Comparison of ENCODE assay signal across 8 cellular contexts in genomic region chr16:75647492-75648264, GRCh38. TPM values are rescaled to one million over a fixed set of nuclear protein-coding genes. Genes with fewer than 3 reads are reported as not detected.
A peak's percentile ranks its signal among the peaks of the same experiment; 100 is the strongest.
DNase-seq lines count a peak whose midpoint lies in the region; ATAC-seq, FAIRE-seq and TF ChIP-seq lines count a peak whose summit lies in the region.

TSS of gene KARS1 (minus strand) at chr16:75647665. CDS start at chr16:75647639, 26 bp downstream.
TSS of gene TERF2IP (plus strand) at chr16:75647773. CDS start at chr16:75647883, 110 bp downstream.

- H3K27me3 ChIP-seq in HUES64 (ENCODE audit: insufficient read depth, low read length), result no peaks in the 10 kb centered on the region
- no peaks in the 10 kb centered on the region for H3K27me3 ChIP-seq in OCI-LY1 (ENCODE audit: insufficient read depth, low read length)
- no peaks in the 10 kb centered on the region for H3K27me3 ChIP-seq in endothelial cell of umbilical vein (ENCODE audit: control insufficient read depth in 2 of 2, insufficient read depth in 2 of 2, low read length in 2 of 2)

- dilution Hi-C loops in endothelial cell of umbilical vein (cut with MboI; ENCODE audit: extremely low pct_ligation_motif_present, low sequenced_read_pairs), result no loop called here

- H3K4me1 ChIP-seq in HUES64 (ENCODE audit: insufficient read depth, low read length) (peaks cover 8% of the 10 kb centered on the region), OCI-LY1 (ENCODE audit: insufficient read depth, low read length, severe bottlenecking) (peaks cover 59% of the 10 kb centered on the region), endothelial cell of umbilical vein (ENCODE audit: control insufficient read depth, extremely low read depth, insufficient read depth, low read length) (peaks cover 32% of the 10 kb centered on the region)

- H3K9me3 ChIP-seq in HUES64 (ENCODE audit: insufficient read depth, low read depth, low read length) (no peaks in the 10 kb centered on the region), OCI-LY1 (ENCODE audit: low read length) (no peaks in the 10 kb centered on the region), endothelial cell of umbilical vein (replicated peaks; ENCODE audit: control insufficient read depth, insufficient read depth, low read length) (no peaks in the 10 kb centered on the region)

- no peaks in the 10 kb centered on the region for H3K9me2 ChIP-seq in OCI-LY1 (ENCODE audit: low read depth, low read length)

- peak; percentile 76 for FAIRE-seq in endothelial cell of umbilical vein (lab: Jason Lieb, UNC)

- CTCF ChIA-PET in Calu3 (lab: Charles Lee), result interaction anchor here (0.6 to 1.8 kb wide), 5 partner anchors 26 to 306 kb away, joined by 3 to 9 read pairs (median 5); no protein-coding TSS in a partner anchor
- CTCF ChIA-PET in endothelial cell of umbilical vein (lab: Charles Lee), result interaction anchor here (0.6 to 1.3 kb wide), 7 partner anchors 15 to 1524 kb away, joined by 3 to 8 read pairs (median 3); partner anchors contain the start of gene ADAT1

- peak within 1 kb of the TSS; percentile 99 for H3K4me3 Mint-ChIP-seq in Calu3 (ENCODE audit: low read depth, unreplicated experiment)

- H3K79me2 ChIP-seq in OCI-LY1 (ENCODE audit: insufficient read depth, low read length), result peaks cover 89% of the 10 kb centered on the region
- peaks cover 89% of the 10 kb centered on the region for H3K79me2 ChIP-seq in endothelial cell of umbilical vein (ENCODE audit: control insufficient read depth, insufficient read depth, low read length)

- peaks cover 57% of the 10 kb centered on the region for H3K36me3 Mint-ChIP-seq in Calu3 (ENCODE audit: insufficient read depth, unreplicated experiment)

- no peak within 1 kb of the TSS for H2AFZ ChIP-seq in OCI-LY1 (ENCODE audit: low read length)
- peak within 1 kb of the TSS; percentile 93 for H2AFZ ChIP-seq in endothelial cell of umbilical vein (ENCODE audit: low read depth, low read length)

- no peaks in the 10 kb centered on the region for H3K27me3 Mint-ChIP-seq in Calu3 (ENCODE audit: unreplicated experiment)

- no peaks in the 10 kb centered on the region for H3K9me1 ChIP-seq in endothelial cell of umbilical vein (replicated peaks; ENCODE audit: control insufficient read depth, extremely low read depth, insufficient read depth, low read length)

- peak within 1 kb of the TSS; percentile 97 for H3K27ac Mint-ChIP-seq in Calu3 (ENCODE audit: unreplicated experiment)

- H4K20me1 ChIP-seq in OCI-LY1 (ENCODE audit: insufficient read depth, low read length) (no peaks in the 10 kb centered on the region; the same call in 1 of the 2 replicates), endothelial cell of umbilical vein (replicated peaks; ENCODE audit: control insufficient read depth, extremely low read depth, insufficient read depth, low read length) (peaks cover 6% of the 10 kb centered on the region)

- peak within 1 kb of the TSS; percentile 87 for H3K4me2 ChIP-seq in OCI-LY1 (ENCODE audit: low read length)
- H3K4me2 ChIP-seq in endothelial cell of umbilical vein (ENCODE audit: insufficient read depth, low read length), result peak within 1 kb of the TSS; percentile 99

- POLR2A ChIA-PET in endothelial cell of umbilical vein (lab: Charles Lee), result interaction anchor here (0.7 to 1.5 kb wide), 5 partner anchors 19 to 184 kb away, joined by 3 to 12 read pairs (median 4); partner anchors contain the start of gene ADAT1

- TF ChIP-seq POLR2A in endothelial cell of umbilical vein (IDR thresholded peaks at IDR 0.05; ENCODE audit: low read depth, low read length), result peak; percentile 92

- H3K27ac ChIP-seq in HUES64 (ENCODE audit: low read depth, low read length) (peak within 1 kb of the TSS; percentile 81), OCI-LY1 (ENCODE audit: low read depth, low read length, poor library complexity, severe bottlenecking) (peak within 1 kb of the TSS; percentile 86), endothelial cell of umbilical vein (ENCODE audit: insufficient read depth, low read depth, low read length) (peak within 1 kb of the TSS; percentile 67)

- no peaks in the 10 kb centered on the region for H3K9me3 Mint-ChIP-seq in Calu3 (ENCODE audit: low read depth, unreplicated experiment)

- BruUV-seq in Calu3 (replicated peaks; lab: Mats Ljungman, UMichigan), result no TSS peak
- no TSS peak for BruUV-seq in endothelial cell of umbilical vein (replicated peaks; lab: Mats Ljungman, UMichigan)

- H3K36me3 ChIP-seq in HUES64 (ENCODE audit: insufficient read depth, low read length) (peaks cover 32% of the 10 kb centered on the region), OCI-LY1 (ENCODE audit: insufficient read depth, low read length) (peaks cover 33% of the 10 kb centered on the region), endothelial cell of umbilical vein (ENCODE audit: control insufficient read depth in 2 of 2, extremely low read depth in 1 of 2, insufficient read depth in 2 of 2, low read length in 2 of 2) (peaks cover 0 to 3% of the 10 kb centered on the region in 2 experiments)

- H3K9ac ChIP-seq in HUES64 (ENCODE audit: low read depth, low read length), result peak within 1 kb of the TSS; percentile 94
- H3K9ac ChIP-seq in OCI-LY1 (ENCODE audit: low read length), result peak within 1 kb of the TSS; percentile 94
- peak within 1 kb of the TSS; percentile 94 for H3K9ac ChIP-seq in endothelial cell of umbilical vein (replicated peaks; ENCODE audit: extremely low read depth, insufficient read depth, low read length)

- H3F3A ChIP-seq in OCI-LY1 (ENCODE audit: insufficient read depth, low read length), result no peaks in the 10 kb centered on the region

- H3K4me1 Mint-ChIP-seq in Calu3 (ENCODE audit: low read depth, unreplicated experiment), result peaks cover 44% of the 10 kb centered on the region

- TF ChIP-seq CTCF in Calu3 (IDR thresholded peaks at IDR 0.05; ENCODE audit: unreplicated experiment), result no peak
- no peak for TF ChIP-seq CTCF in OCI-LY1 (IDR thresholded peaks at IDR 0.05; ENCODE audit: low read length)
- no peak for TF ChIP-seq CTCF in endothelial cell of umbilical vein (IDR thresholded peaks at IDR 0.05; ENCODE audit: extremely low read depth in 1 of 2, insufficient read depth in 1 of 2, low read depth in 1 of 2, low read length in 2 of 2)

- H3K4me3 ChIP-seq in HUES64 (ENCODE audit: low read length) (peak within 1 kb of the TSS; percentile 99), OCI-LY1 (ENCODE audit: low read depth, low read length, poor library complexity, severe bottlenecking) (peak within 1 kb of the TSS; percentile 84), endothelial cell of umbilical vein (replicated peaks in 1 of 3; ENCODE audit: insufficient read depth in 1 of 3, low read depth in 1 of 3, low read length in 3 of 3) (peak within 1 kb of the TSS; percentile 95 to 98 (median 98))

- under 1% methylated on average over 76 of the region's 76 CpGs for WGBS in HUES64

- intact Hi-C loops in Calu3 (cut with micrococcal nuclease; ENCODE audit: unreplicated experiment), result loop anchor here (2.0 to 10.0 kb wide), 2 partner anchors 25 to 1527 kb away; partner anchors contain the start of gene ADAT1
- intact Hi-C loops in endothelial cell of umbilical vein (cut with micrococcal nuclease), result loop anchor here (1.0 to 5.0 kb wide), 8 partner anchors 19 to 1543 kb away; partner anchors contain the start of genes ADAT1, GABARAPL2 and TMEM170A

- ATAC-seq in GM21447 (IDR thresholded peaks at IDR 0.05; ENCODE audit: unreplicated experiment), result peak; percentile 72

- DNase-seq in Calu3, result peak; percentile 96
- DNase-seq in activated T-cell treated with anti-CD3 and anti-CD28 coated beads for 1 hour (ENCODE audit: low read depth), result peak; percentile 88
- peak; percentile 97 for DNase-seq in endothelial cell of umbilical vein (ENCODE audit: low read depth, low spot score)
- peak; percentile 88 for DNase-seq in middle frontal gyrus (ENCODE audit: extremely low spot score, low spot score)
- peak; percentile 89 to 91 for DNase-seq in stimulated activated CD8-positive, alpha-beta memory T cell treated with anti-CD3 and anti-CD28 coated beads, Interleukin-2, amount 100 ng/mL, for 48 hours (ENCODE audit: low read depth in 2 of 2)

TF ChIP-seq in endothelial cell of umbilical vein, 7 proteins besides CTCF, POLR2A, EP300 and RAD21:
- TF ChIP-seq MAX (IDR thresholded peaks at IDR 0.05; ENCODE audit: insufficient read depth, insufficient read length), result no peak
- peak; percentile 91 for TF ChIP-seq POLR2AphosphoS5 (IDR thresholded peaks at IDR 0.05; ENCODE audit: insufficient read depth, low read depth, low read length)

RNA-seq across cellular contexts. Expression of gene KARS1, which starts in this region (rescaled TPM):
- total RNA-seq in Calu3 (2022) (198 and 207 TPM in 2 replicates), endothelial cell of umbilical vein (137 and 146 TPM in 2 replicates)
- 165 TPM for polyA plus RNA-seq in HUES64 (2013, experiment 1 of 2)
- polyA plus RNA-seq in HUES64 (2013, experiment 2 of 2), result 172 TPM
- polyA plus RNA-seq in endothelial cell of umbilical vein, result 70.4 and 83.3 TPM in 2 replicates
- 124 and 136 TPM in 2 replicates for polyA plus RNA-seq in endothelial cell of umbilical vein (2011; cell fraction: cytosol; rRNA removed)
- 97.3 and 108 TPM in 2 replicates for polyA plus RNA-seq in endothelial cell of umbilical vein (2011; cell fraction: nucleus; rRNA removed)
- polyA plus RNA-seq in endothelial cell of umbilical vein (2012), result 149 and 166 TPM in 2 replicates
- polyA minus RNA-seq in endothelial cell of umbilical vein, result 103 and 105 TPM in 2 replicates
- 74.8 TPM for polyA minus RNA-seq in endothelial cell of umbilical vein (2011; cell fraction: cytosol; rRNA and poly(A)+ RNA removed)
- 42.7 and 67.9 TPM in 2 replicates for polyA minus RNA-seq in endothelial cell of umbilical vein (2011; cell fraction: nucleus; rRNA and poly(A)+ RNA removed)

RNA-seq across cellular contexts. Expression of gene TERF2IP, which starts in this region (rescaled TPM):
- 45.3 and 48.3 TPM in 2 replicates for total RNA-seq in Calu3 (2022)
- 10.0 TPM for polyA plus RNA-seq in HUES64 (2013, experiment 1 of 2)
- polyA plus RNA-seq in HUES64 (2013, experiment 2 of 2), result 15.7 TPM
- total RNA-seq in endothelial cell of umbilical vein, result 40.7 and 41.5 TPM in 2 replicates
- polyA plus RNA-seq in endothelial cell of umbilical vein, result 17.3 and 19.0 TPM in 2 replicates
- polyA plus RNA-seq in endothelial cell of umbilical vein (2011; cell fraction: cytosol; rRNA removed), result 23.6 and 25.3 TPM in 2 replicates
- polyA plus RNA-seq in endothelial cell of umbilical vein (2011; cell fraction: nucleus; rRNA removed), result 15.0 and 22.1 TPM in 2 replicates
- polyA plus RNA-seq in endothelial cell of umbilical vein (2012), result 48.8 and 49.3 TPM in 2 replicates
- 8.0 and 9.7 TPM in 2 replicates for polyA minus RNA-seq in endothelial cell of umbilical vein
- polyA minus RNA-seq in endothelial cell of umbilical vein (2011; cell fraction: cytosol; rRNA and poly(A)+ RNA removed), result 11.8 TPM
- 11.5 and 11.9 TPM in 2 replicates for polyA minus RNA-seq in endothelial cell of umbilical vein (2011; cell fraction: nucleus; rRNA and poly(A)+ RNA removed)

Comparison
In these comparisons a context has a peak if more than half of its experiments do, and no peak if none do; other contexts are left out.
1. Peak in every context shown above with its lines: DNase-seq, ATAC-seq, H3K4me3 ChIP-seq and H3K27ac ChIP-seq.